In genomic region chrX:65451663-65452062, GRCh38 we compare ENCODE assay signal across 8 cellular contexts.
DNase-seq lines count a peak whose midpoint lies in the region; ATAC-seq and TF ChIP-seq lines count a peak whose summit lies in the region.

No MANE protein-coding gene starts in this region.

- TF ChIP-seq CTCF in VCaP (conservative IDR thresholded peaks at IDR 0.05): peak; percentile 79
- TF ChIP-seq CTCF in kidney epithelial cell (IDR thresholded peaks at IDR 0.05; ENCODE audit: insufficient read depth, low read length, poor library complexity, severe bottlenecking): peak; percentile 30
- no peak for TF ChIP-seq CTCF in gastrocnemius medialis (IDR thresholded peaks at IDR 0.05 in 4 of 5, conservative IDR thresholded peaks at IDR 0.05 in 1 of 5)

- H3K9me3 ChIP-seq in gastrocnemius medialis: no peaks in the 10 kb centered on the region

- H3K4me1 ChIP-seq in gastrocnemius medialis: no peaks in the 10 kb centered on the region

- H3K36me3 ChIP-seq in kidney epithelial cell (ENCODE audit: control insufficient read depth, insufficient read depth, low read length): no peaks in the 10 kb centered on the region
- no peaks in the 10 kb centered on the region for H3K36me3 ChIP-seq in gastrocnemius medialis

- in situ Hi-C loops in gastrocnemius medialis (cut with MboI; ENCODE audit: low sequenced_read_pairs in 4 of 4): loop anchor here in 1 of 4 donors (25.0 kb wide), 1 partner anchor 89 kb away; no protein-coding TSS in a partner anchor

- no peak overlapping the region for H3K27ac ChIP-seq in VCaP
- no peak overlapping the region for H3K27ac ChIP-seq in gastrocnemius medialis

- ATAC-seq in GM18909 (IDR thresholded peaks at IDR 0.05; ENCODE audit: poor library complexity, unreplicated experiment) (peak; percentile 82), gastrocnemius medialis (no peak)

- H3K4me3 ChIP-seq in kidney epithelial cell (ENCODE audit: low read depth, low read length) (no peak overlapping the region), gastrocnemius medialis (no peak overlapping the region)

- no peak for TF ChIP-seq POLR2A in gastrocnemius medialis (IDR thresholded peaks at IDR 0.05)

- H3K27me3 ChIP-seq in kidney epithelial cell (ENCODE audit: control insufficient read depth, insufficient read depth, low read length): no peaks in the 10 kb centered on the region
- peaks cover 0 to 3% (median 0%) of the 10 kb centered on the region in 3 donors for H3K27me3 ChIP-seq in gastrocnemius medialis

- intact Hi-C loops in gastrocnemius medialis (cut with DNase I; ENCODE audit: low total_unique reads): no loop called here

- DNase-seq in NCI-H1417 (lab: John Stamatoyannopoulos, UW): peak in 2 of 3 experiments; percentile 11 to 65
- no peak for DNase-seq in NCI-H1417 treated with DMSO at 0.1 percent for 48 hours (lab: John Stamatoyannopoulos, UW)
- peak; percentile 29 for DNase-seq in HuH-7 (ENCODE audit: low spot score)
- DNase-seq in kidney epithelial cell (ENCODE audit: low read depth): no peak
- no peak for DNase-seq in pons (ENCODE audit: low spot score)
- DNase-seq in gastrocnemius medialis: no peak

Comparison
In these comparisons a context has a peak if more than half of its experiments do, and no peak if none do; other contexts are left out.
1. DNase-seq: peak in NCI-H1417 (2 of 3) and HuH-7 (single experiment); none in NCI-H1417 treated with DMSO at 0.1 percent for 48 hours (single experiment), kidney epithelial cell (single experiment), pons (single experiment) and gastrocnemius medialis (0 of 2).
2. CTCF ChIP-seq: peak in VCaP (single experiment) and kidney epithelial cell (single experiment); none in gastrocnemius medialis (0 of 5).